Comparison of ENCODE assay signal across 20 cellular contexts in the genomic region with DNA sequence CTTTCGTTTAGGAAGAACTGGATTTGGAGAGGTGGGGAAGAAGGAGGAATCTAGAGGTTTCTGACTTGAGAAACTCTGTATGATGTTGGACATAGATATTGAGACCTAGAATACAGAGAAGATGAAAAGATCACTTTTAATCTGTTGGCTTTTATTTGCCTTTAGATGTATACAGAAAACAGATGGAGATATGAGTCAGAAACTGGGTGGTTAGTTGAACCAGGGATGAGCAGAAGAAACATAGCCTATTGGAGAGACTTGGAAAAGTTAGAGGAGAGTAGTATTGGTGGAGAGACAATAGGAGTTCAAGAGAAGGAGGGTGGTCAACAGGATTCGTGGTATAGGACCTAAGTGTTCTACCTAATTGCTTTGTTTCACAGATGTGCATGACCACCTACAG. TPM values are rescaled to one million over a fixed set of nuclear protein-coding genes. Genes with fewer than 3 reads are reported as not detected.
DNase-seq lines count a peak whose midpoint lies in the region; ATAC-seq and TF ChIP-seq lines count a peak whose summit lies in the region.
"Had no signal": no experiment of that assay in that cellular context is flagged by ENCODE, and none has a peak within 500 bp of the region (broad histone marks: within the 10 kb centered on the region; RNA-seq: fewer than 3 reads in every experiment).

No MANE protein-coding gene starts in this region.

- H3K9me3 Mint-ChIP-seq in WTC11: no peaks in the 10 kb centered on the region
- no peaks in the 10 kb centered on the region for H3K9me3 Mint-ChIP-seq in naive thymus-derived CD8-positive, alpha-beta T cell
- H3K9me3 Mint-ChIP-seq: GM23338 had no signal

- no peak overlapping the region for H3K4me3 Mint-ChIP-seq in WTC11
- no peak overlapping the region for H3K4me3 Mint-ChIP-seq in naive thymus-derived CD8-positive, alpha-beta T cell
- H3K4me3 Mint-ChIP-seq: activated CD8-positive, alpha-beta T cell treated with anti-CD3 and anti-CD28 coated beads, Interleukin-2, amount 10 ng/mL, durations not matched to agents 7 days and 5 days; GM23338 had no signal

- POLR2A ChIA-PET in WTC11 (lab: Charles Lee): no interaction called here
- POLR2A ChIA-PET in naive thymus-derived CD8-positive, alpha-beta T cell (lab: Charles Lee): no interaction called here

- DNase-seq in ELR (ENCODE audit: low read depth): peak; percentile 71
- DNase-seq in WTC11 (ENCODE audit: low spot score): no peak
- no peak for DNase-seq in naive thymus-derived CD8-positive, alpha-beta T cell
- DNase-seq in DMS53 treated with DMSO at 0.1 percent for 48 hours (lab: John Stamatoyannopoulos, UW; ENCODE audit: unreplicated experiment): no peak
- DNase-seq in cerebellar nuclear complex (lab: John Stamatoyannopoulos, UW): no peak
- DNase-seq: activated CD8-positive, alpha-beta T cell treated with anti-CD3 and anti-CD28 coated beads, Interleukin-2, amount 10 ng/mL, durations not matched to agents 7 days and 5 days; anterior cingulate cortex; BE2C; cortex of kidney; DMS79 treated with DMSO at 0.1 percent for 48 hours; MG63; mucosa of descending colon; NCI-H187 treated with DMSO at 0.1 percent for 48 hours; NCI-H526 treated with DMSO at 0.1 percent for 48 hours; PC-9; stimulated activated CD4-positive, alpha-beta T cell treated with anti-CD3 and anti-CD28 coated beads, Interleukin-4, amount 100 ng/mL, for 1 hour; upper lobe of right lung; WERI-Rb-1 had no signal

- peak overlapping the region; percentile 15; the same call in 1 of the 2 replicates for H3K27ac Mint-ChIP-seq in WTC11
- H3K27ac Mint-ChIP-seq in naive thymus-derived CD8-positive, alpha-beta T cell: peak overlapping the region in 6 of 10 donors; percentile 16 to 48 (median 28)
- H3K27ac Mint-ChIP-seq: activated CD8-positive, alpha-beta T cell treated with anti-CD3 and anti-CD28 coated beads, Interleukin-2, amount 10 ng/mL, durations not matched to agents 7 days and 5 days; GM23338 had no signal

- TF ChIP-seq CTCF in WTC11 (IDR thresholded peaks at IDR 0.05): no peak

- H3K36me3 Mint-ChIP-seq in WTC11: no peaks in the 10 kb centered on the region
- peaks cover 0 to 17% (median 3%) of the 10 kb centered on the region in 3 donors for H3K36me3 Mint-ChIP-seq in naive thymus-derived CD8-positive, alpha-beta T cell

- CTCF ChIA-PET in WTC11 (lab: Charles Lee): interaction anchor here (2.5 to 4.0 kb wide), 2 partner anchors 11 to 97 kb away, joined by 9 to 28 read pairs; no protein-coding TSS in a partner anchor

- H3K27me3 Mint-ChIP-seq in WTC11 (ENCODE audit: low read depth): no peaks in the 10 kb centered on the region
- H3K27me3 Mint-ChIP-seq in naive thymus-derived CD8-positive, alpha-beta T cell: no peaks in the 10 kb centered on the region

- ATAC-seq in WTC11 (no peak), HG03097 (IDR thresholded peaks at IDR 0.05; ENCODE audit: low FRiP score, unreplicated experiment) (no peak)
- ATAC-seq in naive thymus-derived CD8-positive, alpha-beta T cell: no peak
- ATAC-seq: activated CD8-positive, alpha-beta T cell treated with anti-CD3 and anti-CD28 coated beads, Interleukin-2, amount 10 ng/mL, durations not matched to agents 7 days and 5 days; GM23338; mucosa of descending colon; upper lobe of right lung had no signal

- peaks cover 18% of the 10 kb centered on the region for H3K4me1 Mint-ChIP-seq in WTC11
- H3K4me1 Mint-ChIP-seq in naive thymus-derived CD8-positive, alpha-beta T cell: peaks cover 23 to 58% (median 42%) of the 10 kb centered on the region in 4 donors

TF ChIP-seq in WTC11, 78 proteins besides CTCF, POLR2A, EP300 and RAD21:
- TF ChIP-seq RELA (CRISPR knock-in tag; IDR thresholded peaks at IDR 0.05; ENCODE audit: borderline replicate concordance) (no peak), MYBL2 (CRISPR knock-in tag; IDR thresholded peaks at IDR 0.05) (no peak)

RNA-seq across cellular contexts. Expression of gene PHAF1, which starts 5.1 kb away (rescaled TPM):
- total RNA-seq in WTC11 (2021): 16.9 to 18.8 TPM (median 17.4 TPM) in 3 replicates
- total RNA-seq in naive thymus-derived CD8-positive, alpha-beta T cell: 10 to 100 TPM; 21.4 to 23.3 TPM
- polyA plus RNA-seq in naive thymus-derived CD8-positive, alpha-beta T cell: 10 to 100 TPM in 1 of 3 donors, 1 to 10 TPM in 2; 6.9 to 10.9 (median 6.9) TPM

RNA-seq across cellular contexts. Expression of gene B3GNT9, which starts 36.0 kb away (rescaled TPM):
- total RNA-seq in WTC11 (2021): 6.4 to 7.8 TPM (median 7.6 TPM) in 3 replicates
- 1 to 10 TPM; 1.5 to 1.8 TPM for total RNA-seq in naive thymus-derived CD8-positive, alpha-beta T cell
- 1 to 10 TPM in 1 of 3 donors, under 1 TPM in 2; 0.19 to 1.1 (median 0.28) TPM for polyA plus RNA-seq in naive thymus-derived CD8-positive, alpha-beta T cell

RNA-seq across cellular contexts. Expression of gene TRADD, which starts 44.9 kb away (rescaled TPM):
- 1.4 to 2.1 TPM (median 1.7 TPM) in 3 replicates for total RNA-seq in WTC11 (2021)
- 10 to 100 TPM; 41.0 to 43.4 TPM for total RNA-seq in naive thymus-derived CD8-positive, alpha-beta T cell
- polyA plus RNA-seq in naive thymus-derived CD8-positive, alpha-beta T cell: 10 to 100 TPM; 44.9 to 49.1 (median 48.2) TPM

RNA-seq across cellular contexts. Expression of gene FBXL8, which starts 45.0 kb away (rescaled TPM):
- total RNA-seq in WTC11 (2021): 1.1 to 1.2 TPM (median 1.1 TPM) in 3 replicates
- 10 to 100 TPM in 1 of 2 experiments, 1 to 10 TPM in 1; 9.0 to 10.9 TPM for total RNA-seq in naive thymus-derived CD8-positive, alpha-beta T cell
- polyA plus RNA-seq in naive thymus-derived CD8-positive, alpha-beta T cell: 1 to 10 TPM; 1.8 to 2.8 (median 2.5) TPM
- total RNA-seq: GM23338 had no signal

RNA-seq across cellular contexts. Expression of gene HSF4, which starts 49.8 kb away (rescaled TPM):
- total RNA-seq in WTC11 (2021): 2.2 to 2.5 TPM (median 2.3 TPM) in 3 replicates
- 10 to 100 TPM in 1 of 2 experiments, 1 to 10 TPM in 1; 9.7 to 14.8 TPM for total RNA-seq in naive thymus-derived CD8-positive, alpha-beta T cell
- polyA plus RNA-seq in naive thymus-derived CD8-positive, alpha-beta T cell: not detected

Comparison
In these comparisons a context has a peak if more than half of its experiments do, and no peak if none do; other contexts are left out.
1. RNA of gene TRADD, which starts 44.9 kb away (total RNA-seq): 41.0 to 43.4 TPM in naive thymus-derived CD8-positive, alpha-beta T cell; 1.4 to 2.1 TPM in WTC11; every median in the first group is over 10 times any median in the second.